Comparison of ENCODE assay signal across 11 cellular contexts in the genomic region with DNA sequence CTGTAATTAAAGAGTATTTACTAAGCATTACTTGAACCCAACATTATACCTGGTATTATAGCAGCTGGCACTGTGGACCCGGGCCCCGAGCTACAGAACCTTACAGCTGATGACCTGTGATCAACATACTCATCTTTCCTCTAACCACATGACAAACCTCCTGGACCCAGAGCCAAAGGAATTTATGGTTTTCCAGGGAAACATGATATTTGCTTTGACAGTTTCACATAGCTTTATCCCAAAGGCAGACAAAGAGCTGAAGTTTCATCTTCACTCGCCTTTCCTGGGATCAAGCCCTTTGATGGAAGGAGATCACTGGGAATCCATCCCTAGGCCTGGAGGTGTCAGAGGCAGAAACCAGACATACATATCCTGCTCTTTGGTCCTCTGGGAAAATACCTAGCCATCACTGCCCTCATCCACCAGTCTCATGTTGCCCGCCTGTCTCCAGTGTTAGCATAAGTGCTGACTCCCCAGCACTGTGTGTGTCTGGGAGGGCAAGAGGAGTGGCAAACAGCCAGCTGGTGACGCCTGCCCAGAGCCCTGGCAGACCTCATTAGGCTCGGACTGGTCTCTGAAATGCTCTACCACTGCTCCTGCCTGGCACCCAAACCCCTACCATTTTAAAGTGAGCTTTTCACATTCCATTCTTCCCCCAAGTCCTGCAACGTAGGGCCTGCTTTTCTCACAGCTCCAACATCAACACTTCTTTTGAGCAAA.
DNase-seq lines count a peak whose midpoint lies in the region; ATAC-seq and TF ChIP-seq lines count a peak whose summit lies in the region.
"Had no signal": no experiment of that assay in that cellular context is flagged by ENCODE, and none has a peak within 500 bp of the region (broad histone marks: within the 10 kb centered on the region; RNA-seq: fewer than 3 reads in every experiment).

No MANE protein-coding gene starts in this region.

- H3K4ac ChIP-seq in trophoblast cell (ENCODE audit: low read depth, low read length), result no peak overlapping the region

- H4K12ac ChIP-seq in trophoblast cell (ENCODE audit: low read depth, low read length), result no peak overlapping the region

- ATAC-seq in PC-3 (no peak), heart left ventricle (peak; percentile 62 to 84 (median 81)), HG03520 (IDR thresholded peaks at IDR 0.05; ENCODE audit: unreplicated experiment) (no peak), GM21619 (IDR thresholded peaks at IDR 0.05; ENCODE audit: unreplicated experiment) (no peak)

- no peaks in the 10 kb centered on the region for H3K9me2 ChIP-seq in PC-3 (replicated peaks; ENCODE audit: low read length)

- H3K9me3 ChIP-seq in PC-3 (ENCODE audit: low read length) (no peaks in the 10 kb centered on the region), heart left ventricle (no peaks in the 10 kb centered on the region), trophoblast cell (ENCODE audit: insufficient read depth, low read depth, low read length) (no peaks in the 10 kb centered on the region)

- DNase-seq in EH (ENCODE audit: low read depth) (peak; percentile 40), PC-3 (peak; percentile 72), heart left ventricle (peak; percentile 79 to 92 (median 83)), trophoblast cell (peak; percentile 37 to 57), NCI-H146 (lab: John Stamatoyannopoulos, UW) (no peak), NCI-H526 (lab: John Stamatoyannopoulos, UW) (no peak)
- DNase-seq: activated CD8-positive, alpha-beta memory T cell treated with anti-CD3 and anti-CD28 coated beads, Interleukin-2, amount 50 U/mL, for 4 hours; activated naive CD8-positive, alpha-beta T cell treated with anti-CD3 and anti-CD28 coated beads for 36 hours; cortex of kidney had no signal

- H3K4me1 ChIP-seq in PC-3 (ENCODE audit: insufficient read depth, low read length), result peaks cover 62% of the 10 kb centered on the region
- peaks cover 0 to 45% (median 13%) of the 10 kb centered on the region in 12 donors for H3K4me1 ChIP-seq in heart left ventricle
- peaks cover 0 to 2% of the 10 kb centered on the region in 2 experiments for H3K4me1 ChIP-seq in trophoblast cell (ENCODE audit: control insufficient read depth in 1 of 2, insufficient read depth in 2 of 2, low read length in 2 of 2)

- H3K18ac ChIP-seq in trophoblast cell (ENCODE audit: low read length), result no peak overlapping the region

- H3K79me2 ChIP-seq in PC-3 (ENCODE audit: low read length) (no peaks in the 10 kb centered on the region), trophoblast cell (ENCODE audit: control insufficient read depth, insufficient read depth, low read length, poor library complexity) (peaks cover 2% of the 10 kb centered on the region)

- H3K4me3 ChIP-seq in PC-3 (ENCODE audit: low read length) (no peak overlapping the region), heart left ventricle (peak overlapping the region in 1 of 12 donors; percentile 13), trophoblast cell (ENCODE audit: low read depth, low read length) (no peak overlapping the region)

- 54 to 67% (median 58%) methylated on average over 7 of the region's 7 CpGs for WGBS in heart left ventricle, 4 donors
- no CpG with 5 or more reads among the region's 7 CpGs for WGBS in trophoblast cell (ENCODE audit: extremely low coverage, insufficient coverage, insufficient read length)

- intact Hi-C loops in PC-3 (cut with micrococcal nuclease), result no loop called here
- intact Hi-C loops in heart left ventricle (cut with DNase I), result loop anchor here in 7 of 10 donors (2.0 to 10.0 kb wide), 11 partner anchors 82 to 369 kb away; no protein-coding TSS in a partner anchor

- H2AK5ac ChIP-seq in trophoblast cell (ENCODE audit: low read length), result no peak overlapping the region

- H3K27me3 ChIP-seq in PC-3 (ENCODE audit: low read length), result no peaks in the 10 kb centered on the region
- H3K27me3 ChIP-seq in heart left ventricle, result peaks cover 0 to 23% (median 0%) of the 10 kb centered on the region in 9 donors
- no peaks in the 10 kb centered on the region for H3K27me3 ChIP-seq in trophoblast cell (ENCODE audit: insufficient read depth, low read length)

- H3K36me3 ChIP-seq in PC-3 (ENCODE audit: low read depth, low read length) (no peaks in the 10 kb centered on the region), heart left ventricle (no peaks in the 10 kb centered on the region), trophoblast cell (ENCODE audit: control insufficient read depth in 1 of 2, insufficient read depth in 2 of 2, low read length in 2 of 2) (no peaks in the 10 kb centered on the region)

- BruUV-seq in PC-3 (replicated peaks; lab: Mats Ljungman, UMichigan), result no TSS peak

- H3K79me1 ChIP-seq in trophoblast cell (ENCODE audit: low read length), result peaks cover 4% of the 10 kb centered on the region

- POLR2A ChIA-PET in PC-3 (lab: Charles Lee; ENCODE audit: unreplicated experiment), result interaction anchor here (0.6 to 0.7 kb wide), 2 partner anchors 90 to 116 kb away, joined by 5 read pairs; no protein-coding TSS in a partner anchor

- H3K27ac ChIP-seq in PC-3 (ENCODE audit: low read length) (peak overlapping the region; percentile 78), heart left ventricle (peak overlapping the region; percentile 0 to 99 (median 82)), trophoblast cell (ENCODE audit: low read depth, low read length) (no peak overlapping the region)

- H3K4me2 ChIP-seq in PC-3 (ENCODE audit: low read length) (peak overlapping the region; percentile 21), trophoblast cell (ENCODE audit: low read length) (no peak overlapping the region)

- no peak overlapping the region for H2BK12ac ChIP-seq in trophoblast cell (ENCODE audit: low read length)

- H4K91ac ChIP-seq in trophoblast cell (ENCODE audit: low read depth, low read length), result no peak overlapping the region

- H3K9ac ChIP-seq in PC-3 (ENCODE audit: low read length), result peak overlapping the region; percentile 45
- no peak overlapping the region for H3K9ac ChIP-seq in trophoblast cell (ENCODE audit: low read length)

- H3K14ac ChIP-seq in trophoblast cell (ENCODE audit: low read length), result no peak overlapping the region

- TF ChIP-seq POLR2A in heart left ventricle (IDR thresholded peaks at IDR 0.05), result no peak

- H2AFZ ChIP-seq in PC-3 (ENCODE audit: low read length) (no peak overlapping the region), trophoblast cell (ENCODE audit: insufficient read depth, low read length, poor library complexity) (no peak overlapping the region)

- H3K23ac ChIP-seq in trophoblast cell (ENCODE audit: low read length), result no peak overlapping the region

- no peak overlapping the region for H2BK5ac ChIP-seq in trophoblast cell (ENCODE audit: low read depth, low read length, poor library complexity)

- no peaks in the 10 kb centered on the region for H4K20me1 ChIP-seq in PC-3 (ENCODE audit: low read length)

- CTCF ChIA-PET in PC-3 (lab: Charles Lee), result no interaction called here

- H4K8ac ChIP-seq in trophoblast cell (ENCODE audit: low read depth, low read length), result no peak overlapping the region

- no peak overlapping the region for H2BK120ac ChIP-seq in trophoblast cell (ENCODE audit: insufficient read depth, low read length, poor library complexity)

- TF ChIP-seq CTCF in PC-3 (conservative IDR thresholded peaks at IDR 0.05; ENCODE audit: low read depth, low read length) (no peak), heart left ventricle (IDR thresholded peaks at IDR 0.05) (no peak)

- peaks cover 2% of the 10 kb centered on the region for H3F3A ChIP-seq in PC-3 (ENCODE audit: low read length, unreplicated experiment)

Comparison
In these comparisons a context has a peak if more than half of its experiments do, and no peak if none do; other contexts are left out.
1. DNase-seq: peak in EH (single experiment), PC-3 (single experiment), heart left ventricle (5 of 5) and trophoblast cell (2 of 2); none in NCI-H146 (single experiment) and NCI-H526 (0 of 2).
2. ATAC-seq: peak in heart left ventricle (4 of 4); none in PC-3 (single experiment), HG03520 (single experiment) and GM21619 (single experiment).